ENCODE assay signal across 8 cellular contexts in the genomic region with DNA sequence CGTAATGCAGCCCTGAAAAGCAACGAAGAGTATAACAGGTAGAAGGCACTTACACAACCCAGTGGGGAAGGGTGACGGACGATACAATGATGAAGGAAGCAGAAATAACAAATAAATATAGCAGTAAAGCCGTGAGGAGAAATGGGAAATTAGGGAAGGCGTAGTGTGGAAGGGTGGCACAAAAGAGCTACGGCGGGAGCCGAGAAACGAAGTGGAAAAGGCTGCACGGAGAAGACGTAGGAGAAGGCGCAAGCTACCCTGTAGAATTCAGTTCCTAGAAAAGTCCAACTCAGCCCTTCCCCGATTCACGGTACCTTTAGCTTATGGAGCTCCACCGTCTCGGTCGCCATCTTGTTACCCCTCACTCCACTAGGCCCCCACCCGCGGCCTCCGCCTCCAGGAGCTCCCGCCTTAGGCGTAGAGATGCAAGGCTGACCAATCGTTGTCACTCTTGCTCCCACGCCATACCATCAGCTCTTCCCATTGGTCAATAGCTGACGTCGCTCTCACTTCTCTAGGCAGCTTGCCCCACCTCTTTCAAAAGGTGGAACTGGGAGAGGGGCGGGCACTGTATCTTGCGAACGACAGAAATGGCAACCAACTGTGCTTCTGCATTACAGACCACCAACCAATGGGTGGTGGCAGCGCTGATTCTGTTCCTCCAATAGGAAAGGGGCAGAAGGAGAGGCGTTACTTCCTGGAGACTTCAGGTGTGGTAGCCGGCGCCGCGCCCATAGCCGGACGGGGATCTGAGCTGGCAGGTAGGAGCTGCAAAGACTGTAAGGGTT. TPM values are rescaled to one million over a fixed set of nuclear protein-coding genes. Genes with fewer than 3 reads are reported as not detected.
DNase-seq lines count a peak whose midpoint lies in the region; ATAC-seq, FAIRE-seq and TF ChIP-seq lines count a peak whose summit lies in the region.

A gene with protein sequence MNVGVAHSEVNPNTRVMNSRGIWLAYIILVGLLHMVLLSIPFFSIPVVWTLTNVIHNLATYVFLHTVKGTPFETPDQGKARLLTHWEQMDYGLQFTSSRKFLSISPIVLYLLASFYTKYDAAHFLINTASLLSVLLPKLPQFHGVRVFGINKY (plus strand): TSS at position 690 of the 788 bp plus-strand sequence. CDS start 959 bp downstream, outside the sequence.
A gene with protein sequence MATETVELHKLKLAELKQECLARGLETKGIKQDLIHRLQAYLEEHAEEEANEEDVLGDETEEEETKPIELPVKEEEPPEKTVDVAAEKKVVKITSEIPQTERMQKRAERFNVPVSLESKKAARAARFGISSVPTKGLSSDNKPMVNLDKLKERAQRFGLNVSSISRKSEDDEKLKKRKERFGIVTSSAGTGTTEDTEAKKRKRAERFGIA (minus strand): TSS at position 373 of the 788 bp plus-strand sequence. CDS start 23 bp downstream, at position 350.

- H3K4me1 Mint-ChIP-seq in mesothelial cell of epicardium, result peaks cover 26% of the 10 kb centered on the region

- H3K36me3 Mint-ChIP-seq in mesothelial cell of epicardium, result peaks cover 12% of the 10 kb centered on the region

- H3K9ac ChIP-seq in OCI-LY3 (ENCODE audit: low read length) (peak within 1 kb of the TSS; percentile 95), endothelial cell of umbilical vein (replicated peaks; ENCODE audit: extremely low read depth, insufficient read depth, low read length) (peak within 1 kb of the TSS; percentile 97)

- no peak for TF ChIP-seq CTCF in OCI-LY3 (IDR thresholded peaks at IDR 0.05; ENCODE audit: low read depth, low read length)
- TF ChIP-seq CTCF in endothelial cell of umbilical vein (IDR thresholded peaks at IDR 0.05; ENCODE audit: extremely low read depth in 1 of 2, insufficient read depth in 1 of 2, low read depth in 1 of 2, low read length in 2 of 2), result no peak
- no peak for TF ChIP-seq CTCF in mesothelial cell of epicardium (IDR thresholded peaks at IDR 0.05; ENCODE audit: unreplicated experiment)

- ATAC-seq in GM21528 (IDR thresholded peaks at IDR 0.05; ENCODE audit: low FRiP score, unreplicated experiment), result peak; percentile 97

- POLR2A ChIA-PET in endothelial cell of umbilical vein (lab: Charles Lee), result interaction anchor here (0.9 to 1.8 kb wide), 4 partner anchors 9 to 114 kb away, joined by 3 to 40 read pairs (median 6); a partner anchor contains a TSS

- dilution Hi-C loops in endothelial cell of umbilical vein (cut with MboI; ENCODE audit: extremely low pct_ligation_motif_present, low sequenced_read_pairs), result no loop called here

- no peaks in the 10 kb centered on the region for H3K9me3 ChIP-seq in OCI-LY3 (ENCODE audit: insufficient read depth, low read length)
- no peaks in the 10 kb centered on the region for H3K9me3 ChIP-seq in endothelial cell of umbilical vein (replicated peaks; ENCODE audit: control insufficient read depth, insufficient read depth, low read length)

- DNase-seq in DMS 273 treated with DMSO at 0.1 percent for 48 hours (lab: John Stamatoyannopoulos, UW), result peak; percentile 97
- DNase-seq in HuH-7.5 (ENCODE audit: low spot score), result peak; percentile 91
- peak; percentile 94 for DNase-seq in activated CD8-positive, alpha-beta memory T cell treated with anti-CD3 and anti-CD28 coated beads, Interleukin-2, amount 50 U/mL, for 48 hours
- DNase-seq in endothelial cell of umbilical vein (ENCODE audit: low read depth, low spot score), result peak; percentile 100
- peak; percentile 92 to 94 for DNase-seq in mesothelial cell of epicardium (ENCODE audit: low spot score in 2 of 2, unreplicated experiment in 2 of 2)
- peak; percentile 93 to 94 for DNase-seq in stimulated activated CD8-positive, alpha-beta memory T cell treated with anti-CD3 and anti-CD28 coated beads, Interleukin-15, amount 100 ng/mL, for 48 hours (ENCODE audit: low read depth in 2 of 2)

- no peaks in the 10 kb centered on the region for H3K27me3 Mint-ChIP-seq in mesothelial cell of epicardium (ENCODE audit: low read depth)

- H3K4me3 ChIP-seq in OCI-LY3 (ENCODE audit: low read length) (peak within 1 kb of the TSS; percentile 99), endothelial cell of umbilical vein (replicated peaks in 1 of 3; ENCODE audit: insufficient read depth in 1 of 3, low read depth in 1 of 3, low read length in 3 of 3) (peak within 1 kb of the TSS; percentile 95 to 99 (median 98))

- intact Hi-C loops in endothelial cell of umbilical vein (cut with micrococcal nuclease), result loop anchor here (1.0 to 5.0 kb wide), 5 partner anchors 12 to 224 kb away; a partner anchor contains a TSS

- H3K36me3 ChIP-seq in OCI-LY3 (replicated peaks; ENCODE audit: low read depth, low read length), result peaks cover 50% of the 10 kb centered on the region
- H3K36me3 ChIP-seq in endothelial cell of umbilical vein (ENCODE audit: control insufficient read depth in 2 of 2, extremely low read depth in 1 of 2, insufficient read depth in 2 of 2, low read length in 2 of 2), result peaks cover 12 to 16% of the 10 kb centered on the region in 2 experiments

- H3K27me3 ChIP-seq in OCI-LY3 (ENCODE audit: low read depth, low read length) (no peaks in the 10 kb centered on the region), endothelial cell of umbilical vein (ENCODE audit: control insufficient read depth in 2 of 2, insufficient read depth in 2 of 2, low read length in 2 of 2) (no peaks in the 10 kb centered on the region)

- H3K9me3 Mint-ChIP-seq in mesothelial cell of epicardium, result no peaks in the 10 kb centered on the region

- H3K79me2 ChIP-seq in OCI-LY3 (ENCODE audit: low read length) (peaks cover 67% of the 10 kb centered on the region), endothelial cell of umbilical vein (ENCODE audit: control insufficient read depth, insufficient read depth, low read length) (peaks cover 64% of the 10 kb centered on the region)

- no peaks in the 10 kb centered on the region for H3K9me1 ChIP-seq in endothelial cell of umbilical vein (replicated peaks; ENCODE audit: control insufficient read depth, extremely low read depth, insufficient read depth, low read length)

- CTCF ChIA-PET in endothelial cell of umbilical vein (lab: Charles Lee), result interaction anchor here (0.9 to 5.8 kb wide), 12 partner anchors 10 to 178 kb away, joined by 3 to 38 read pairs (median 8); a partner anchor contains a TSS

- peaks cover 8% of the 10 kb centered on the region for H4K20me1 ChIP-seq in OCI-LY3 (ENCODE audit: insufficient read depth, low read length)
- peaks cover 1% of the 10 kb centered on the region for H4K20me1 ChIP-seq in endothelial cell of umbilical vein (replicated peaks; ENCODE audit: control insufficient read depth, extremely low read depth, insufficient read depth, low read length)

- H3K4me1 ChIP-seq in OCI-LY3 (ENCODE audit: low read length) (peaks cover 17% of the 10 kb centered on the region), endothelial cell of umbilical vein (ENCODE audit: control insufficient read depth, extremely low read depth, insufficient read depth, low read length) (peaks cover 16% of the 10 kb centered on the region)

- H2AFZ ChIP-seq in OCI-LY3 (ENCODE audit: low read depth, low read length) (peak within 1 kb of the TSS; percentile 85), endothelial cell of umbilical vein (ENCODE audit: low read depth, low read length) (peak within 1 kb of the TSS; percentile 86)

- peak within 1 kb of the TSS; percentile 99 for H3K4me2 ChIP-seq in OCI-LY3 (ENCODE audit: low read length)
- peak within 1 kb of the TSS; percentile 95 for H3K4me2 ChIP-seq in endothelial cell of umbilical vein (ENCODE audit: insufficient read depth, low read length)

- no TSS peak for BruUV-seq in endothelial cell of umbilical vein (replicated peaks; lab: Mats Ljungman, UMichigan)

- H3K27ac ChIP-seq in OCI-LY3 (ENCODE audit: low read length), result peak within 1 kb of the TSS; percentile 67
- peak within 1 kb of the TSS; percentile 81 for H3K27ac ChIP-seq in endothelial cell of umbilical vein (ENCODE audit: insufficient read depth, low read depth, low read length)

- peak; percentile 78 for TF ChIP-seq POLR2A in endothelial cell of umbilical vein (IDR thresholded peaks at IDR 0.05; ENCODE audit: low read depth, low read length)

- H3K4me3 Mint-ChIP-seq in mesothelial cell of epicardium, result no peak within 1 kb of the TSS

- no peak within 1 kb of the TSS for H3K27ac Mint-ChIP-seq in mesothelial cell of epicardium

- FAIRE-seq in endothelial cell of umbilical vein (lab: Jason Lieb, UNC), result peak; percentile 100

TF ChIP-seq in endothelial cell of umbilical vein, 7 proteins besides CTCF, POLR2A, EP300 and RAD21:
- TF ChIP-seq POLR2AphosphoS5 (IDR thresholded peaks at IDR 0.05; ENCODE audit: insufficient read depth, low read depth, low read length) (peak; percentile 56), GATA2 (IDR thresholded peaks at IDR 0.05; ENCODE audit: insufficient read depth, insufficient read length, low read depth, low read length) (no peak), EZH2 (IDR thresholded peaks at IDR 0.05; ENCODE audit: borderline replicate concordance, low read depth, low read length, severe bottlenecking) (no peak), JUN (IDR thresholded peaks at IDR 0.05; ENCODE audit: borderline replicate concordance, insufficient read depth, insufficient read length, low read depth) (no peak)
- TF ChIP-seq, protein P1, sequence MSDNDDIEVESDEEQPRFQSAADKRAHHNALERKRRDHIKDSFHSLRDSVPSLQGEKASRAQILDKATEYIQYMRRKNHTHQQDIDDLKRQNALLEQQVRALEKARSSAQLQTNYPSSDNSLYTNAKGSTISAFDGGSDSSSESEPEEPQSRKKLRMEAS (IDR thresholded peaks at IDR 0.05; ENCODE audit: insufficient read depth, insufficient read length), result no peak
TF ChIP-seq in endothelial cell of umbilical vein: peak in this region for 1.

RNA-seq across cellular contexts. Expression of the first gene that starts in this region (rescaled TPM):
- total RNA-seq in endothelial cell of umbilical vein (55.0 and 57.8 TPM in 2 replicates), mesothelial cell of epicardium (24.8 to 28.3 TPM (median 26.3 TPM) in 3 replicates)
- 70.4 and 111 TPM in 2 replicates for polyA plus RNA-seq in endothelial cell of umbilical vein
- polyA plus RNA-seq in endothelial cell of umbilical vein (2011; cell fraction: cytosol; rRNA removed), result 60.4 and 65.3 TPM in 2 replicates
- polyA plus RNA-seq in endothelial cell of umbilical vein (2011; cell fraction: nucleus; rRNA removed), result 22.9 and 28.0 TPM in 2 replicates
- polyA plus RNA-seq in endothelial cell of umbilical vein (2012), result 59.2 and 74.3 TPM in 2 replicates
- polyA minus RNA-seq in endothelial cell of umbilical vein, result 85.2 and 109 TPM in 2 replicates
- 47.1 TPM for polyA minus RNA-seq in endothelial cell of umbilical vein (2011; cell fraction: cytosol; rRNA and poly(A)+ RNA removed)
- polyA minus RNA-seq in endothelial cell of umbilical vein (2011; cell fraction: nucleus; rRNA and poly(A)+ RNA removed), result 19.0 and 31.2 TPM in 2 replicates

RNA-seq across cellular contexts. Expression of the second gene that starts in this region (rescaled TPM):
- total RNA-seq in endothelial cell of umbilical vein (88.1 and 101 TPM in 2 replicates), mesothelial cell of epicardium (67.9 to 73.2 TPM (median 71.5 TPM) in 3 replicates)
- 101 and 108 TPM in 2 replicates for polyA plus RNA-seq in endothelial cell of umbilical vein
- 113 and 114 TPM in 2 replicates for polyA plus RNA-seq in endothelial cell of umbilical vein (2011; cell fraction: cytosol; rRNA removed)
- 57.2 and 74.4 TPM in 2 replicates for polyA plus RNA-seq in endothelial cell of umbilical vein (2011; cell fraction: nucleus; rRNA removed)
- 139 and 163 TPM in 2 replicates for polyA plus RNA-seq in endothelial cell of umbilical vein (2012)
- 45.1 and 56.5 TPM in 2 replicates for polyA minus RNA-seq in endothelial cell of umbilical vein
- 22.4 TPM for polyA minus RNA-seq in endothelial cell of umbilical vein (2011; cell fraction: cytosol; rRNA and poly(A)+ RNA removed)
- polyA minus RNA-seq in endothelial cell of umbilical vein (2011; cell fraction: nucleus; rRNA and poly(A)+ RNA removed), result 25.4 and 37.1 TPM in 2 replicates

Comparison
In these comparisons a context has a peak if more than half of its experiments do, and no peak if none do; other contexts are left out.
1. Peak in every context shown above with its lines: DNase-seq, ATAC-seq, H3K4me3 ChIP-seq and H3K27ac ChIP-seq.